Comparison of ENCODE assay signal across 16 cellular contexts in genomic region chr18:54774423-54774822, GRCh38. TPM values are rescaled to one million over a fixed set of nuclear protein-coding genes. Genes with fewer than 3 reads are reported as not detected.
DNase-seq lines count a peak whose midpoint lies in the region; ATAC-seq and TF ChIP-seq lines count a peak whose summit lies in the region.
"Had no signal": no experiment of that assay in that cellular context is flagged by ENCODE, and none has a peak within 500 bp of the region (broad histone marks: within the 10 kb centered on the region; RNA-seq: fewer than 3 reads in every experiment).

No MANE protein-coding gene starts in this region.

- TF ChIP-seq CTCF in RWPE2 (IDR thresholded peaks at IDR 0.05; ENCODE audit: poor library complexity, severe bottlenecking) (no peak), fibroblast of mammary gland (conservative IDR thresholded peaks at IDR 0.05; ENCODE audit: control insufficient read depth, insufficient read depth, low read depth, low read length) (no peak)

- H3K36me3 ChIP-seq in RWPE2 (ENCODE audit: low read depth) (no peaks in the 10 kb centered on the region), skeletal muscle tissue (ENCODE audit: control insufficient read depth in 3 of 3, insufficient read depth in 3 of 3, low read length in 3 of 3) (no peaks in the 10 kb centered on the region)

- H3K27ac ChIP-seq in RWPE2 (ENCODE audit: poor library complexity, severe bottlenecking): peak overlapping the region; percentile 93
- H3K27ac ChIP-seq in skeletal muscle tissue (ENCODE audit: low read depth, low read length): peak overlapping the region; percentile 4

- no peaks in the 10 kb centered on the region for H3K9me3 ChIP-seq in RWPE2 (ENCODE audit: severe bottlenecking)
- peaks cover 0 to 2% (median 0%) of the 10 kb centered on the region in 3 donors for H3K9me3 ChIP-seq in skeletal muscle tissue (ENCODE audit: control insufficient read depth in 3 of 3, low read length in 3 of 3)
- H3K9me3 ChIP-seq: Caco-2, mucosa of descending colon had no signal

- no peak overlapping the region for H3K9ac ChIP-seq in skeletal muscle tissue (ENCODE audit: low read depth in 1 of 3, low read length in 3 of 3)

- H3K27me3 ChIP-seq in RWPE2 (ENCODE audit: insufficient read depth, poor library complexity, severe bottlenecking) (no peaks in the 10 kb centered on the region), skeletal muscle tissue (ENCODE audit: control insufficient read depth in 3 of 3, insufficient read depth in 3 of 3, low read length in 3 of 3) (no peaks in the 10 kb centered on the region)

- H3K4me3 ChIP-seq in RWPE2 (ENCODE audit: severe bottlenecking) (no peak overlapping the region), fibroblast of mammary gland (ENCODE audit: control insufficient read depth, low read depth, low read length) (no peak overlapping the region), skeletal muscle tissue (ENCODE audit: low read length in 3 of 3) (no peak overlapping the region)
- H3K4me3 ChIP-seq: mucosa of descending colon had no signal

- ATAC-seq in RWPE2 (ENCODE audit: low read depth) (no peak), GM21447 (IDR thresholded peaks at IDR 0.05; ENCODE audit: unreplicated experiment) (no peak), HG02759 (IDR thresholded peaks at IDR 0.05; ENCODE audit: unreplicated experiment) (no peak)
- ATAC-seq: activated naive CD4-positive, alpha-beta T cell treated with anti-CD3 and anti-CD28 coated beads, Interleukin-2, amount 50 U/mL, for 72 hours; HepG2; mucosa of descending colon had no signal

- DNase-seq in ELR (ENCODE audit: low read depth) (peak; percentile 33), RWPE2 (ENCODE audit: low spot score) (no peak), fibroblast of mammary gland (ENCODE audit: low read depth) (peak; percentile 37), NCI-H1694 treated with DMSO at 0.1 percent for 48 hours (lab: John Stamatoyannopoulos, UW) (no peak)
- DNase-seq: activated CD4-positive, alpha-beta T cell treated with anti-CD3 and anti-CD28 coated beads for 4 hours; Caco-2; endodermal cell; mucosa of descending colon; NCI-H2171; SHP77; T1000 had no signal

- H3K4me1 ChIP-seq in RWPE2 (ENCODE audit: insufficient read depth, poor library complexity, severe bottlenecking): peaks cover 37% of the 10 kb centered on the region
- peaks cover 0 to 3% (median 0%) of the 10 kb centered on the region in 3 donors for H3K4me1 ChIP-seq in skeletal muscle tissue (ENCODE audit: control insufficient read depth in 3 of 3, insufficient read depth in 3 of 3, low read length in 3 of 3)
- H3K4me1 ChIP-seq: Caco-2 had no signal

RNA-seq across cellular contexts. Expression of gene RAB27B, which starts 53.9 kb away (rescaled TPM):
- total RNA-seq in skeletal muscle tissue: 1.0 TPM
- total RNA-seq: HepG2 had no signal

Comparison
In these comparisons a context has a peak if more than half of its experiments do, and no peak if none do; other contexts are left out.
1. DNase-seq: peak in ELR (single experiment) and fibroblast of mammary gland (single experiment); none in RWPE2 (single experiment) and NCI-H1694 treated with DMSO at 0.1 percent for 48 hours (single experiment).